Comparison of ENCODE assay signal across 10 cellular contexts in the genomic region with DNA sequence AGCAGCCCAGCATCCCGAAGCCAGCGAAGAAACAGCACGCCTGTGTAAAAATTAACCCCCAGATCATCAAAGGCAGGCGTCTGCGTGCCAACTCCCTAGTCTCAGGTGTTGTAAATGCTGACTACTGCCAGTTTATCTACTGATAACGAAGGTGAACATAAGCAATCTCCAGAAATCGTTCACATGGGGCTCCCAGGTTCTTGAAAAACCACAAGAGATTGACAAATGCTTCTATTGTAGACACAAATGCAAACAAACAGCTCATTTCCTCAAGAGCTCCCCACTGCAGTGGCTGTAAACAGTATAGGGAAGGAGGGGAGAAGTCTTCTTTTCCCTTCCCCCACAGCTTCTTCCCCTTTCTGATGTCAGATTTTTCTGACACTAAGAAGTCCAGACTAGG. TPM values are rescaled to one million over a fixed set of nuclear protein-coding genes. Genes with fewer than 3 reads are reported as not detected.
DNase-seq lines count a peak whose midpoint lies in the region; ATAC-seq, FAIRE-seq and TF ChIP-seq lines count a peak whose summit lies in the region.
"Had no signal": no experiment of that assay in that cellular context is flagged by ENCODE, and none has a peak within 500 bp of the region (broad histone marks: within the 10 kb centered on the region; RNA-seq: fewer than 3 reads in every experiment).

No MANE protein-coding gene starts in this region.

- in situ Hi-C loops in GM12878 (cut with MboI), result no loop called here

- H3K27me3 Mint-ChIP-seq in neural progenitor cell (ENCODE audit: insufficient read depth, low read depth), result peaks cover 19% of the 10 kb centered on the region

- H3K27ac ChIP-seq in GM12878 (ENCODE audit: control insufficient read depth, insufficient read depth), result no peak overlapping the region
- no peak overlapping the region for H3K27ac ChIP-seq in neural progenitor cell
- H3K27ac ChIP-seq: thoracic aorta had no signal

- H3K36me3 ChIP-seq in GM12878 (ENCODE audit: control insufficient read depth in 2 of 2, insufficient read depth in 2 of 2, low read length in 1 of 2) (no peaks in the 10 kb centered on the region), neural progenitor cell (no peaks in the 10 kb centered on the region)
- H3K36me3 ChIP-seq: thoracic aorta had no signal

- no peak overlapping the region for H3K4me3 ChIP-seq in NB4 (ENCODE audit: low read depth, low read length)
- no peak overlapping the region for H3K4me3 ChIP-seq in GM12878
- no peak overlapping the region for H3K4me3 ChIP-seq in neural progenitor cell
- H3K4me3 ChIP-seq: thoracic aorta had no signal

- H4K20me1 ChIP-seq in GM12878 (ENCODE audit: control insufficient read depth, insufficient read depth), result no peaks in the 10 kb centered on the region
- peaks cover 6% of the 10 kb centered on the region for H4K20me1 ChIP-seq in neural progenitor cell (ENCODE audit: low read depth)

- ATAC-seq in GM12878 (peak; percentile 53), HG02642 (IDR thresholded peaks at IDR 0.05; ENCODE audit: poor library complexity, unreplicated experiment) (no peak), HG03520 (IDR thresholded peaks at IDR 0.05; ENCODE audit: unreplicated experiment) (no peak), HG03045 (IDR thresholded peaks at IDR 0.05; ENCODE audit: unreplicated experiment) (no peak)

- no peak overlapping the region for H3K4me2 ChIP-seq in GM12878 (ENCODE audit: control insufficient read depth, insufficient read depth)
- peak overlapping the region; percentile 53 for H3K4me2 ChIP-seq in neural progenitor cell

- TF ChIP-seq RAD21 in GM12878 (IDR thresholded peaks at IDR 0.05; ENCODE audit: insufficient read depth, low read depth, low read length), result no peak

- H3K9me3 ChIP-seq in GM12878 (replicated peaks; ENCODE audit: control insufficient read depth, insufficient read depth, low read length) (no peaks in the 10 kb centered on the region), neural progenitor cell (ENCODE audit: low read depth) (no peaks in the 10 kb centered on the region)
- H3K9me3 ChIP-seq: thoracic aorta had no signal

- no peak overlapping the region for H2AFZ ChIP-seq in GM12878 (ENCODE audit: control insufficient read depth, low read depth, low read length)
- H2AFZ ChIP-seq in neural progenitor cell (replicated peaks), result peak overlapping the region; percentile 91

- peak; percentile 98 for DNase-seq in DMS79 treated with DMSO at 0.1 percent for 48 hours (lab: John Stamatoyannopoulos, UW)
- DNase-seq in NB4 (ENCODE audit: low read depth), result peak; percentile 85
- DNase-seq in GM12878 (ENCODE audit: low read depth, low spot score), result no peak
- DNase-seq in neural progenitor cell (ENCODE audit: low spot score), result no peak
- no peak for DNase-seq in HCEC 1CT
- DNase-seq: cortex of kidney had no signal

- H3K27ac Mint-ChIP-seq in neural progenitor cell, result no peak overlapping the region

- H3K27me3 ChIP-seq in GM12878 (replicated peaks in 1 of 2; ENCODE audit: control insufficient read depth in 2 of 2, insufficient read depth in 2 of 2, low read length in 1 of 2), result peaks cover 5 to 19% of the 10 kb centered on the region in 2 experiments; a peak in 3 of 4 replicates
- H3K27me3 ChIP-seq in neural progenitor cell, result peaks cover 21% of the 10 kb centered on the region

- WGBS in GM12878 (ENCODE audit: insufficient coverage, insufficient replicate concordance, low lambda C conversion rate, missing lambda C conversion rate), result 43% methylated on average over 7 of the region's 7 CpGs

- H3K4me1 Mint-ChIP-seq in neural progenitor cell, result peaks cover 37% of the 10 kb centered on the region

- H3K9me3 Mint-ChIP-seq in neural progenitor cell, result no peaks in the 10 kb centered on the region

- no peaks in the 10 kb centered on the region for H3K4me1 ChIP-seq in GM12878 (ENCODE audit: control insufficient read depth, insufficient read depth, low read length)
- H3K4me1 ChIP-seq in neural progenitor cell, result peaks cover 39% of the 10 kb centered on the region

- H3K79me2 ChIP-seq in GM12878 (ENCODE audit: control insufficient read depth, insufficient read depth, low read length) (no peaks in the 10 kb centered on the region), neural progenitor cell (ENCODE audit: low read depth) (peaks cover 5% of the 10 kb centered on the region)

- H3K4me3 Mint-ChIP-seq in neural progenitor cell, result no peak overlapping the region

- TF ChIP-seq POLR2A in NB4 (IDR thresholded peaks at IDR 0.05; ENCODE audit: extremely low read depth, insufficient read length), result no peak
- no peak for TF ChIP-seq POLR2A in GM12878 (IDR thresholded peaks at IDR 0.05; ENCODE audit: low read depth, low read length)

- intact Hi-C loops in GM12878 (cut with micrococcal nuclease; ENCODE audit: unreplicated experiment), result no loop called here

- no TSS peak for BruUV-seq in GM12878 (replicated peaks; lab: Mats Ljungman, UMichigan)

- peaks cover 35% of the 10 kb centered on the region for H3F3A ChIP-seq in neural progenitor cell (ENCODE audit: low read depth)

- no peak for TF ChIP-seq EP300 in GM12878 (IDR thresholded peaks at IDR 0.05; ENCODE audit: borderline replicate concordance in 1 of 2, control insufficient read depth in 1 of 2, low read depth in 2 of 2, low read length in 2 of 2)

- CTCF ChIA-PET in GM12878 (lab: Yijun Ruan, JAX), result interaction anchor here (1.1 to 1.8 kb wide), 5 partner anchors 10 to 63 kb away, joined by 3 to 9 read pairs (median 3); no protein-coding TSS in a partner anchor

- TF ChIP-seq CTCF in NB4 (IDR thresholded peaks at IDR 0.05; ENCODE audit: low read depth, low read length), result no peak
- no peak for TF ChIP-seq CTCF in GM12878 (IDR thresholded peaks at IDR 0.05 in 2 of 3, conservative IDR thresholded peaks at IDR 0.05 in 1 of 3; ENCODE audit: control insufficient read depth in 2 of 3, extremely low read depth in 1 of 3, insufficient read depth in 1 of 3, low read depth in 3 of 3, low read length in 3 of 3)
- no peak for TF ChIP-seq CTCF in neural progenitor cell (IDR thresholded peaks at IDR 0.05)

- H3K36me3 Mint-ChIP-seq in neural progenitor cell, result no peaks in the 10 kb centered on the region

- FAIRE-seq in GM12878 (lab: Jason Lieb, UNC), result no peak

- SMC1A ChIA-PET in GM12878 (lab: Charles Lee; ENCODE audit: uncharacterized antibody, unreplicated experiment), result interaction anchor here (0.6 to 1.1 kb wide), 4 partner anchors 9 to 148 kb away, joined by 3 to 6 read pairs (median 4); no protein-coding TSS in a partner anchor

- RAD21 ChIA-PET in GM12878 (lab: Charles Lee; ENCODE audit: unreplicated experiment), result interaction anchor here (1.0 to 1.6 kb wide), 3 partner anchors 10 to 85 kb away, joined by 3 to 6 read pairs (median 4); no protein-coding TSS in a partner anchor

- H3K9ac ChIP-seq in GM12878 (ENCODE audit: control insufficient read depth, insufficient read depth, low read length) (no peak overlapping the region), neural progenitor cell (no peak overlapping the region)

- POLR2A ChIA-PET in GM12878 (lab: Charles Lee), result interaction anchor here (0.7 to 1.0 kb wide), 2 partner anchors 10 to 12 kb away, joined by 3 read pairs; no protein-coding TSS in a partner anchor

TF ChIP-seq in GM12878, 131 proteins besides CTCF, POLR2A, EP300 and RAD21 (continues in another document):
- no peak for TF ChIP-seq MYC (IDR thresholded peaks at IDR 0.05; ENCODE audit: insufficient read depth, insufficient read length, insufficient replicate concordance, low read length, severe bottlenecking)
- no peak for TF ChIP-seq TARDBP (IDR thresholded peaks at IDR 0.05; ENCODE audit: borderline replicate concordance)
- no peak for TF ChIP-seq ZNF207 (IDR thresholded peaks at IDR 0.05; ENCODE audit: borderline replicate concordance)
- TF ChIP-seq IKZF2 (IDR thresholded peaks at IDR 0.05), result peak in 1 of 2 experiments; percentile 26; a peak in 1 of 4 replicates
- TF ChIP-seq CHD2 (IDR thresholded peaks at IDR 0.05; ENCODE audit: borderline replicate concordance, low read depth, low read length), result peak; percentile 33; the same call in 1 of the 2 replicates
- TF ChIP-seq ZSCAN29 (IDR thresholded peaks at IDR 0.05), result no peak
- no peak for TF ChIP-seq RCOR1 (conservative IDR thresholded peaks at IDR 0.05; ENCODE audit: low read depth, low read length)
- TF ChIP-seq FOS (IDR thresholded peaks at IDR 0.05; ENCODE audit: borderline replicate concordance, extremely low read depth, insufficient read length), result no peak
- no peak for TF ChIP-seq RBBP5 (conservative IDR thresholded peaks at IDR 0.05)
- TF ChIP-seq RAD51 (IDR thresholded peaks at IDR 0.05), result no peak
- TF ChIP-seq GATAD2B (conservative IDR thresholded peaks at IDR 0.05; ENCODE audit: low read depth), result no peak
- no peak for TF ChIP-seq USF1 (IDR thresholded peaks at IDR 0.05; ENCODE audit: borderline replicate concordance, extremely low read length, insufficient read depth, low read depth, low read length)

RNA-seq across cellular contexts. Expression of gene PLEKHG3, which starts 5.3 kb away (rescaled TPM):
- 0.44 and 0.88 TPM in 2 replicates for total RNA-seq in GM12878 (2013; cell fraction: nucleolus; rRNA removed)
- 0.05 TPM in 1 of 2 replicates, not detected in the other for total RNA-seq in GM12878 (2014; rRNA removed)
- not detected in 2 replicates for total RNA-seq in GM12878 (2014; rRNA removed; fragmentation: Illumina TruSeq; extraction: Trizol)
- total RNA-seq in GM12878 (2021), result 0.32 and 0.64 TPM in 2 replicates
- polyA plus RNA-seq in GM12878 (2011; ENCODE audit: low read depth), result not detected
- polyA plus RNA-seq in GM12878 (2011; rRNA removed), result 0.37 and 0.73 TPM in 2 replicates
- 0.65 and 0.66 TPM in 2 replicates for polyA plus RNA-seq in GM12878 (2011; cell fraction: cytosol; rRNA removed)
- 2.0 and 2.6 TPM in 2 replicates for polyA plus RNA-seq in GM12878 (2011; cell fraction: nucleus; rRNA removed)
- polyA plus RNA-seq in GM12878 (2012), result 0.15 TPM in 1 of 2 replicates, not detected in the other
- 0.03 TPM in 1 of 2 replicates, not detected in the other for polyA plus RNA-seq in GM12878 (2014; fragmentation: Illumina TruSeq; extraction: Trizol)
- polyA plus RNA-seq in GM12878 (2014; fragmentation: Nextera tagmentation; extraction: Ambion mirVana), result not detected
- polyA plus RNA-seq in GM12878 (2014; rRNA removed), result 0.05 and 0.06 TPM in 2 replicates
- polyA plus RNA-seq in GM12878 (2016; fragmentation: Nextera tagmentation; extraction: Ambion mirVana), result under 1 TPM in 1 of 2 experiments, not detected in 1; 0.07 TPM
- polyA minus RNA-seq in GM12878 (2011; rRNA and poly(A)+ RNA removed), result 1.4 and 1.6 TPM in 2 replicates
- 0.27 and 3.2 TPM in 2 replicates for polyA minus RNA-seq in GM12878 (2011; cell fraction: cytosol; rRNA and poly(A)+ RNA removed)
- polyA minus RNA-seq in GM12878 (2011; cell fraction: nucleus; rRNA and poly(A)+ RNA removed), result 0.85 and 1.1 TPM in 2 replicates
- total RNA-seq in neural progenitor cell (ENCODE audit: low replicate concordance), result 12.6 and 50.0 TPM in 2 replicates

Comparison
In these comparisons a context has a peak if more than half of its experiments do, and no peak if none do; other contexts are left out.
1. DNase-seq: peak in DMS79 treated with DMSO at 0.1 percent for 48 hours (single experiment) and NB4 (single experiment); none in GM12878 (single experiment), neural progenitor cell (single experiment) and HCEC 1CT (single experiment).